ENCODE assay signal across 1 cellular context in the genomic region with DNA sequence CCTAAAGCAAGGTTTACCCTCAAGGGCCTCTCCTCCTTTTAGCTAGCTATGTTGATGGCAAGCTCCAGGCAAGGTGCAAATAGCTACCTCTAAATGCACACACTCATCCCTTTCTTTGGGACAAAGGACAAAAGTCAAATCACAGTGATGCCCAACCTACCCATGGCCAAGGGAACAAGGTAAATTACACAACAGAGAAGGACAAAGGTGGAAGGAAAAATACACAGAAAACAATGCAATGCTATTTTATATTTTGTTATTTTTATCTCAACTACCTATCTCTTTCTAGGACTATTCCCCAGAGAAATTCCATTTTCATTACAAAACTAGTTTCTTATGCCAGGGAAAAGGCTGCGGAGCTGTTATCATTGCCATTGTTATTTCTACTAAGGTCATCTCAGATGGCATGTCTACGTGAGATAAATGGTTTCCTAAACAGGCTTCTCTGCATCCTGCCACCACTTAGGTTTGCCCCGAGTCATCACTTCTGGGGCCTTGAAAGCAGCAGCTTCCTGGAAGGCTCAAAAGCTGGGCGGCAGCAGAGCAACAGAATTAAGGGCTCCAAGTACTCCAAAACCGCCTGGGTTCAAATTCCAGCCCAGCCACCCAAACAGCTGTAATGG.
TF ChIP-seq lines count a peak whose summit lies in the region.

No MANE protein-coding gene starts in this region.

TF ChIP-seq in H1, 55 proteins besides CTCF, POLR2A, EP300 and RAD21:
- TF ChIP-seq TAF7 (optimal IDR thresholded peaks at IDR 0.05; ENCODE audit: borderline replicate concordance, low read depth, low read length) (no peak), YY1 (IDR thresholded peaks at IDR 0.05; ENCODE audit: low read depth, low read length) (no peak), KDM1A (IDR thresholded peaks at IDR 0.05; ENCODE audit: borderline replicate concordance, low read length) (no peak), TCF12 (IDR thresholded peaks at IDR 0.05; ENCODE audit: low read depth, low read length) (no peak), SAP30 (IDR thresholded peaks at IDR 0.05; ENCODE audit: insufficient read depth, insufficient replicate concordance, low read length) (no peak), CBX8 (IDR thresholded peaks at IDR 0.05; ENCODE audit: borderline replicate concordance, low read depth, low read length) (no peak), SUZ12 (IDR thresholded peaks at IDR 0.05; ENCODE audit: low read length) (no peak), PHF8 (conservative IDR thresholded peaks at IDR 0.05; ENCODE audit: low read depth, low read length) (no peak), CEBPB (IDR thresholded peaks at IDR 0.05; ENCODE audit: low read depth, low read length) (no peak), ASH2L (IDR thresholded peaks at IDR 0.05; ENCODE audit: low read length) (no peak), TBP (IDR thresholded peaks at IDR 0.05; ENCODE audit: low read depth, low read length) (no peak)
- TF ChIP-seq, protein P1, sequence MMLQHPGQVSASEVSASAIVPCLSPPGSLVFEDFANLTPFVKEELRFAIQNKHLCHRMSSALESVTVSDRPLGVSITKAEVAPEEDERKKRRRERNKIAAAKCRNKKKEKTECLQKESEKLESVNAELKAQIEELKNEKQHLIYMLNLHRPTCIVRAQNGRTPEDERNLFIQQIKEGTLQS (IDR thresholded peaks at IDR 0.05; ENCODE audit: insufficient read depth, low read depth, low read length) = no peak
